Comparison of ENCODE assay signal across 15 cellular contexts in the genomic region with DNA sequence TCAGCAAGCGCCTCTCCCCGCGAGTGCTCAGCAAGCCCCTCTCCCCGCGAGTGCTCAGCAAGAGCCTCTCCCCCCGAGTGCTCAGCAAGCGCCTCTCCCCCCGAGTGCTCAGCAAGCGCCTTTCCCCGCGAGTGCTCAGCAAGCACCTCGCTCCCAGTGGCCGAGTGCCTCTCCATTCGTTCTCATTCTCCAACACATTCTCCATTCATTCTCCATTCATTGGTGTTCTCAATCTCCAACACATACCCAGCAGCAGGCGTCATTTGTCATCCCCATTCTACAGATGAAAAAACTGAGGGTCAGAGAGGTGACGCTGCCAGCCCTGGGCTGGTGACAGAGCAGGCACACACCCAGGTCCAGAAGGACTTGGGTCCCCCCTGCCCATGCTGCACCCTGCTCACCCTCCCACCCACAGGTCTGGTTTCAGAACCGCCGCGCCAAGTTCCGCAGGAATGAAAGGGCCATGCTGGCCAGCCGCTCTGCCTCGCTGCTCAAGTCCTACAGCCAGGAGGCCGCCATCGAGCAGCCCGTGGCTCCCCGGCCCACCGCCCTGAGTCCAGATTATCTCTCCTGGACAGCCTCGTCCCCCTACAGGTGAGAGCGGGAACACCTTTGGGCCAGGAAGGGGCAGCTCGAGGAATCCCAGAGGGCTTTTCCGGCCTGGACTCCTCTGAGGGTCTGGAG.
DNase-seq lines count a peak whose midpoint lies in the region; ATAC-seq and TF ChIP-seq lines count a peak whose summit lies in the region.
"Had no signal": no experiment of that assay in that cellular context is flagged by ENCODE, and none has a peak within 500 bp of the region (broad histone marks: within the 10 kb centered on the region; RNA-seq: fewer than 3 reads in every experiment).

No MANE protein-coding gene starts in this region.

- ATAC-seq in GM19397 (IDR thresholded peaks at IDR 0.05; ENCODE audit: unreplicated experiment) (no peak), HG03139 (IDR thresholded peaks at IDR 0.05; ENCODE audit: unreplicated experiment) (no peak)
- ATAC-seq: stimulated activated naive CD8-positive, alpha-beta T cell treated with anti-CD3 and anti-CD28 coated beads, Interleukin-15, Interleukin-2, amounts not matched to agents 100 U/mL and 50 U/mL, for 24 hours had no signal

- TF ChIP-seq CTCF in foreskin fibroblast (IDR thresholded peaks at IDR 0.05; ENCODE audit: low read depth, low read length): peak; percentile 28

- H3K4me3 ChIP-seq in foreskin fibroblast (ENCODE audit: low read depth in 1 of 2, low read length in 2 of 2): no peak overlapping the region
- H3K4me3 ChIP-seq: BLaER1 treated with 17β-estradiol and CSF1 and Interleukin-3, amounts not matched to agents 10 nM and 100 nM; esophagus muscularis mucosa had no signal

- DNase-seq in stimulated activated CD4-positive, alpha-beta T cell treated with anti-CD3 and anti-CD28 coated beads, Interleukin-15, amount 100 ng/mL, for 24 hours: peak; percentile 11
- no peak for DNase-seq in stimulated activated CD4-positive, alpha-beta T cell treated with anti-CD3 and anti-CD28 coated beads, Interleukin-4, amount 100 ng/mL, for 1 hour
- DNase-seq in RPMI8226 (peak; percentile 51), foreskin fibroblast (no peak), activated T-cell treated with anti-CD3 and anti-CD28 coated beads for 4 hours (no peak), AG20443 (ENCODE audit: low spot score) (no peak)
- DNase-seq: activated T-cell treated with anti-CD3 and anti-CD28 coated beads, Interleukin-2, amount 50 U/mL, for 24 hours; NCI-H1694 treated with DMSO at 0.1 percent for 48 hours; nucleus accumbens; stimulated activated CD4-positive, alpha-beta T cell treated with anti-CD3 and anti-CD28 coated beads, Interleukin-2, amount 100 ng/mL, for 24 hours; stimulated activated naive CD8-positive, alpha-beta T cell treated with anti-CD3 and anti-CD28 coated beads, Interleukin-15, Interleukin-2, amounts not matched to agents 100 U/mL and 50 U/mL, for 24 hours had no signal

Comparison
In these comparisons a context has a peak if more than half of its experiments do, and no peak if none do; other contexts are left out.
1. DNase-seq: peak in stimulated activated CD4-positive, alpha-beta T cell treated with anti-CD3 and anti-CD28 coated beads, Interleukin-15, amount 100 ng/mL, for 24 hours (single experiment) and RPMI8226 (single experiment); none in stimulated activated CD4-positive, alpha-beta T cell treated with anti-CD3 and anti-CD28 coated beads, Interleukin-4, amount 100 ng/mL, for 1 hour (single experiment), foreskin fibroblast (0 of 2), activated T-cell treated with anti-CD3 and anti-CD28 coated beads for 4 hours (single experiment) and AG20443 (single experiment).